13 cellular contexts compared by ENCODE assay signal in genomic region chr10:35201234-35201633, GRCh38.
DNase-seq lines count a peak whose midpoint lies in the region; ATAC-seq and TF ChIP-seq lines count a peak whose summit lies in the region.
"Had no signal": no experiment of that assay in that cellular context is flagged by ENCODE, and none has a peak within 500 bp of the region (broad histone marks: within the 10 kb centered on the region; RNA-seq: fewer than 3 reads in every experiment).

No MANE protein-coding gene starts in this region.

- H3K9me3 Mint-ChIP-seq in activated CD8-positive, alpha-beta memory T cell treated with anti-CD3 and anti-CD28 coated beads, Interleukin-2, amount 10 ng/mL, durations not matched to agents 7 days and 5 days (ENCODE audit: low read depth), result no peaks in the 10 kb centered on the region
- H3K9me3 Mint-ChIP-seq in CD4-positive, alpha-beta T cell, result no peaks in the 10 kb centered on the region
- no peaks in the 10 kb centered on the region for H3K9me3 Mint-ChIP-seq in activated B cell treated with CpG ODN at 0.5 μM for 24 hours
- H3K9me3 Mint-ChIP-seq in activated naive CD8-positive, alpha-beta T cell treated with anti-CD3 and anti-CD28 coated beads, Interleukin-2, amount 10 ng/mL, durations not matched to agents 7 days and 5 days, result no peaks in the 10 kb centered on the region

- no peak for ATAC-seq in activated CD8-positive, alpha-beta memory T cell treated with anti-CD3 and anti-CD28 coated beads, Interleukin-2, amount 10 ng/mL, durations not matched to agents 7 days and 5 days
- no peak for ATAC-seq in CD4-positive, alpha-beta T cell (ENCODE audit: poor library complexity)
- no peak for ATAC-seq in activated B cell treated with CpG ODN at 0.5 μM for 24 hours (ENCODE audit: low read depth)
- no peak for ATAC-seq in activated naive CD8-positive, alpha-beta T cell treated with anti-CD3 and anti-CD28 coated beads, Interleukin-2, amount 10 ng/mL, durations not matched to agents 7 days and 5 days (ENCODE audit: low read depth)
- ATAC-seq in GM19452 (IDR thresholded peaks at IDR 0.05; ENCODE audit: unreplicated experiment), result no peak

- POLR2A ChIA-PET in CD4-positive, alpha-beta T cell (lab: Charles Lee), result interaction anchor here (2.0 kb wide), 1 partner anchor 75 kb away, joined by 5 read pairs; the partner anchor contains the start of gene CREM
- POLR2A ChIA-PET in activated B cell treated with CpG ODN at 0.5 μM for 24 hours (lab: Charles Lee), result interaction anchor here (4.4 kb wide), 1 partner anchor 74 kb away, joined by 20 read pairs; the partner anchor contains the start of gene CREM
- POLR2A ChIA-PET in activated naive CD8-positive, alpha-beta T cell treated with anti-CD3 and anti-CD28 coated beads, Interleukin-2, amount 10 ng/mL, durations not matched to agents 7 days and 5 days (lab: Charles Lee), result interaction anchor here (0.8 to 1.5 kb wide), 3 partner anchors 51 to 74 kb away, joined by 3 to 11 read pairs (median 4); partner anchors contain the start of gene CREM

- peaks cover 56% of the 10 kb centered on the region for H3K4me1 Mint-ChIP-seq in activated CD8-positive, alpha-beta memory T cell treated with anti-CD3 and anti-CD28 coated beads, Interleukin-2, amount 10 ng/mL, durations not matched to agents 7 days and 5 days
- H3K4me1 Mint-ChIP-seq in CD4-positive, alpha-beta T cell (ENCODE audit: low read depth), result peaks cover 14% of the 10 kb centered on the region
- peaks cover 16% of the 10 kb centered on the region for H3K4me1 Mint-ChIP-seq in activated B cell treated with CpG ODN at 0.5 μM for 24 hours
- H3K4me1 Mint-ChIP-seq in activated naive CD8-positive, alpha-beta T cell treated with anti-CD3 and anti-CD28 coated beads, Interleukin-2, amount 10 ng/mL, durations not matched to agents 7 days and 5 days, result peaks cover 49% of the 10 kb centered on the region

- CTCF ChIA-PET in activated CD8-positive, alpha-beta memory T cell treated with anti-CD3 and anti-CD28 coated beads, Interleukin-2, amount 10 ng/mL, durations not matched to agents 7 days and 5 days (lab: Charles Lee), result interaction anchor here (0.7 to 2.4 kb wide), 5 partner anchors 9 to 81 kb away, joined by 3 to 9 read pairs (median 5); no protein-coding TSS in a partner anchor
- CTCF ChIA-PET in CD4-positive, alpha-beta T cell (lab: Charles Lee), result no interaction called here
- CTCF ChIA-PET in activated B cell treated with CpG ODN at 0.5 μM for 24 hours (lab: Charles Lee), result no interaction called here

- no peaks in the 10 kb centered on the region for H3K27me3 ChIP-seq in CD4-positive, alpha-beta T cell (ENCODE audit: control insufficient read depth, insufficient read depth, low read length)

- no peaks in the 10 kb centered on the region for H3K9me3 ChIP-seq in CD4-positive, alpha-beta T cell (ENCODE audit: control insufficient read depth, low read length)

- no peak for TF ChIP-seq CTCF in CD4-positive, alpha-beta T cell (IDR thresholded peaks at IDR 0.05)
- no peak for TF ChIP-seq CTCF in activated B cell treated with CpG ODN at 0.5 μM for 24 hours (IDR thresholded peaks at IDR 0.05)

- no peak for DNase-seq in activated CD8-positive, alpha-beta memory T cell treated with anti-CD3 and anti-CD28 coated beads, Interleukin-2, amount 10 ng/mL, durations not matched to agents 7 days and 5 days
- DNase-seq in activated CD8-positive, alpha-beta memory T cell treated with anti-CD3 and anti-CD28 coated beads for 24 hours, result no peak
- no peak for DNase-seq in CD4-positive, alpha-beta T cell
- DNase-seq in activated B cell treated with CpG ODN at 0.5 μM for 24 hours, result no peak
- no peak for DNase-seq in activated naive CD8-positive, alpha-beta T cell treated with anti-CD3 and anti-CD28 coated beads, Interleukin-2, amount 10 ng/mL, durations not matched to agents 7 days and 5 days
- no peak for DNase-seq in NCI-H82 (lab: John Stamatoyannopoulos, UW)
- DNase-seq: GF-D8, NCI-H1092, NCI-H2081 treated with DMSO at 0.1 percent for 48 hours, NCI-H510A treated with DMSO at 0.1 percent for 48 hours, PC-9 had no signal

- H3K4me3 Mint-ChIP-seq in activated CD8-positive, alpha-beta memory T cell treated with anti-CD3 and anti-CD28 coated beads, Interleukin-2, amount 10 ng/mL, durations not matched to agents 7 days and 5 days, result no peak overlapping the region
- H3K4me3 Mint-ChIP-seq in CD4-positive, alpha-beta T cell, result no peak overlapping the region
- H3K4me3 Mint-ChIP-seq in activated B cell treated with CpG ODN at 0.5 μM for 24 hours, result no peak overlapping the region
- H3K4me3 Mint-ChIP-seq in activated naive CD8-positive, alpha-beta T cell treated with anti-CD3 and anti-CD28 coated beads, Interleukin-2, amount 10 ng/mL, durations not matched to agents 7 days and 5 days, result peak overlapping the region; percentile 51

- H3K36me3 Mint-ChIP-seq in activated CD8-positive, alpha-beta memory T cell treated with anti-CD3 and anti-CD28 coated beads, Interleukin-2, amount 10 ng/mL, durations not matched to agents 7 days and 5 days, result peaks cover 35% of the 10 kb centered on the region
- H3K36me3 Mint-ChIP-seq in CD4-positive, alpha-beta T cell (ENCODE audit: low read depth), result no peaks in the 10 kb centered on the region
- H3K36me3 Mint-ChIP-seq in activated B cell treated with CpG ODN at 0.5 μM for 24 hours (ENCODE audit: low read depth), result peaks cover 32% of the 10 kb centered on the region
- H3K36me3 Mint-ChIP-seq in activated naive CD8-positive, alpha-beta T cell treated with anti-CD3 and anti-CD28 coated beads, Interleukin-2, amount 10 ng/mL, durations not matched to agents 7 days and 5 days, result peaks cover 25% of the 10 kb centered on the region

- H3K27me3 Mint-ChIP-seq in activated CD8-positive, alpha-beta memory T cell treated with anti-CD3 and anti-CD28 coated beads, Interleukin-2, amount 10 ng/mL, durations not matched to agents 7 days and 5 days, result no peaks in the 10 kb centered on the region
- H3K27me3 Mint-ChIP-seq in CD4-positive, alpha-beta T cell, result no peaks in the 10 kb centered on the region
- H3K27me3 Mint-ChIP-seq in activated B cell treated with CpG ODN at 0.5 μM for 24 hours, result no peaks in the 10 kb centered on the region
- no peaks in the 10 kb centered on the region for H3K27me3 Mint-ChIP-seq in activated naive CD8-positive, alpha-beta T cell treated with anti-CD3 and anti-CD28 coated beads, Interleukin-2, amount 10 ng/mL, durations not matched to agents 7 days and 5 days

- no peak overlapping the region for H3K27ac ChIP-seq in CD4-positive, alpha-beta T cell (ENCODE audit: low read depth, low read length)
- H3K27ac ChIP-seq: C4-2B, PC-9 had no signal

- intact Hi-C loops in CD4-positive, alpha-beta T cell (cut with DNase I, micrococcal nuclease), result no loop called here
- intact Hi-C loops in activated B cell treated with CpG ODN at 0.5 μM for 24 hours (cut with micrococcal nuclease), result no loop called here

- H3K27ac Mint-ChIP-seq in activated CD8-positive, alpha-beta memory T cell treated with anti-CD3 and anti-CD28 coated beads, Interleukin-2, amount 10 ng/mL, durations not matched to agents 7 days and 5 days, result peak overlapping the region; percentile 63
- H3K27ac Mint-ChIP-seq in CD4-positive, alpha-beta T cell, result peak overlapping the region; percentile 24
- peak overlapping the region; percentile 11 for H3K27ac Mint-ChIP-seq in activated B cell treated with CpG ODN at 0.5 μM for 24 hours
- H3K27ac Mint-ChIP-seq in activated naive CD8-positive, alpha-beta T cell treated with anti-CD3 and anti-CD28 coated beads, Interleukin-2, amount 10 ng/mL, durations not matched to agents 7 days and 5 days, result peak overlapping the region; percentile 69

Comparison
In these comparisons a context has a peak if more than half of its experiments do, and no peak if none do; other contexts are left out.
1. H3K27ac Mint-ChIP-seq: peak in every context shown above with its lines; median percentile 69 in activated naive CD8-positive, alpha-beta T cell treated with anti-CD3 and anti-CD28 coated beads, Interleukin-2, amount 10 ng/mL, durations not matched to agents 7 days and 5 days; 63 in activated CD8-positive, alpha-beta memory T cell treated with anti-CD3 and anti-CD28 coated beads, Interleukin-2, amount 10 ng/mL, durations not matched to agents 7 days and 5 days; 24 in CD4-positive, alpha-beta T cell; 11 in activated B cell treated with CpG ODN at 0.5 μM for 24 hours.